Comparison of ENCODE assay signal across 8 cellular contexts in the genomic region with DNA sequence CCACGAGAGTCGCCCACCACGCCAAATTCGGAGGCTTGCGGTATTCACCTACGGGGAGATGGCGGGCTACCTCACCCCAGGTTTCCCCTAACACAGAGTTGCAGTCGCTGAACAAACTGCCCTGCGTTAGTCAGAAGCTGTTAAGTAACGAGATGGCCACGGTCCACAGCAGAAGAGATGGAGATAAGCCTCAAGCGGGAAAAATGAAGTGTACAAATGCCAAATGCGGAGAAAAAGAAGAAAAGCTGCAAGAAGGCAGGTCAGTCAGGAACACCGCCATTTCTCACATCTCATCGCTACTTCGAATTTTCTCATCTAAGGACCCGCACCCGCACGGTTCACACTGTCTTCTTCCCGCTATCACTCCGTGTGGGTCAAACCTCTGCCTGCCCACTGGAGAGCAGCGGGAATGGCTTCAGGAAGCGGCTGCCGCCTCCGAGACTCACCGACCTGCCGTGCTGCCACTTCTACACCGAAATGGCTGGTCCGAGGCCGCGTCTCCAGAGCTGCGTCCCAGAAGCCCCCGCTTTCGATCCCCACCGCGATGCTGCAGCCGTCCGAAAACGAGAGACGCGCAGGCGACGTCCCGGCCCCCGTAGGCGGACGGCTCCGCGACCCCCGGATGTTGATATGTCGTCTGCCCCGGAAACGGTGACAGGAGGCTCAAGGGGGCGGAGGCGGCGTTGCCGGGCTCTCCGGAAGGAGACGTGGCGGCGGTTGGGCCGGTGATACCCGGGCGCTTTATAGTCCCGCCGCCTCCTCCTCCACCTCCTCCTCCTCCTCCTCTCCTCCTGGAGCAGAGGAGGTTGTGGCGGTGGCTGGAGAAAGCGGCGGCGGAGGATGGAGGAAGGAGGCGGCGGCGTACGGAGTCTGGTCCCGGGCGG. TPM values are rescaled to one million over a fixed set of nuclear protein-coding genes. Genes with fewer than 3 reads are reported as not detected.
DNase-seq lines count a peak whose midpoint lies in the region; TF ChIP-seq lines count a peak whose summit lies in the region.

A gene with protein sequence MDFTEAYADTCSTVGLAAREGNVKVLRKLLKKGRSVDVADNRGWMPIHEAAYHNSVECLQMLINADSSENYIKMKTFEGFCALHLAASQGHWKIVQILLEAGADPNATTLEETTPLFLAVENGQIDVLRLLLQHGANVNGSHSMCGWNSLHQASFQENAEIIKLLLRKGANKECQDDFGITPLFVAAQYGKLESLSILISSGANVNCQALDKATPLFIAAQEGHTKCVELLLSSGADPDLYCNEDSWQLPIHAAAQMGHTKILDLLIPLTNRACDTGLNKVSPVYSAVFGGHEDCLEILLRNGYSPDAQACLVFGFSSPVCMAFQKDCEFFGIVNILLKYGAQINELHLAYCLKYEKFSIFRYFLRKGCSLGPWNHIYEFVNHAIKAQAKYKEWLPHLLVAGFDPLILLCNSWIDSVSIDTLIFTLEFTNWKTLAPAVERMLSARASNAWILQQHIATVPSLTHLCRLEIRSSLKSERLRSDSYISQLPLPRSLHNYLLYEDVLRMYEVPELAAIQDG (minus strand): TSS at position 583 of the 884 bp plus-strand sequence. CDS start 21,381 bp downstream, outside the sequence.
A gene with protein sequence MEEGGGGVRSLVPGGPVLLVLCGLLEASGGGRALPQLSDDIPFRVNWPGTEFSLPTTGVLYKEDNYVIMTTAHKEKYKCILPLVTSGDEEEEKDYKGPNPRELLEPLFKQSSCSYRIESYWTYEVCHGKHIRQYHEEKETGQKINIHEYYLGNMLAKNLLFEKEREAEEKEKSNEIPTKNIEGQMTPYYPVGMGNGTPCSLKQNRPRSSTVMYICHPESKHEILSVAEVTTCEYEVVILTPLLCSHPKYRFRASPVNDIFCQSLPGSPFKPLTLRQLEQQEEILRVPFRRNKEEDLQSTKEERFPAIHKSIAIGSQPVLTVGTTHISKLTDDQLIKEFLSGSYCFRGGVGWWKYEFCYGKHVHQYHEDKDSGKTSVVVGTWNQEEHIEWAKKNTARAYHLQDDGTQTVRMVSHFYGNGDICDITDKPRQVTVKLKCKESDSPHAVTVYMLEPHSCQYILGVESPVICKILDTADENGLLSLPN (plus strand): TSS at position 674 of the 884 bp plus-strand sequence. CDS start 167 bp downstream, at position 841.

- H3K4me1 ChIP-seq in SK-N-SH (ENCODE audit: control insufficient read depth in 1 of 2, insufficient read depth in 2 of 2, low read depth in 1 of 2, low read length in 1 of 2) (peaks cover 14% of the 10 kb centered on the region in 2 experiments; a peak in 3 of 4 replicates), suprapubic skin (peaks cover 41% of the 10 kb centered on the region)

- H3K36me3 ChIP-seq in GM06990 (ENCODE audit: control insufficient read depth, insufficient read depth, low read length) (peaks cover 2% of the 10 kb centered on the region; the same call in 1 of the 2 replicates), SK-N-SH (replicated peaks in 1 of 2; ENCODE audit: control insufficient read depth in 1 of 2, insufficient read depth in 2 of 2, low read length in 1 of 2) (peaks cover 0 to 9% of the 10 kb centered on the region in 2 experiments), suprapubic skin (no peaks in the 10 kb centered on the region)

- peak within 1 kb of the TSS; percentile 86 for H3K4me3 ChIP-seq in GM06990 (replicated peaks; ENCODE audit: low read depth, low read length)
- H3K4me3 ChIP-seq in SK-N-SH (ENCODE audit: low read depth in 2 of 2, low read length in 1 of 2) = peak within 1 kb of the TSS; percentile 88 to 98
- peak within 1 kb of the TSS; percentile 75 for H3K4me3 ChIP-seq in suprapubic skin

- no peak for TF ChIP-seq RAD21 in SK-N-SH (IDR thresholded peaks at IDR 0.05; ENCODE audit: low read length)

- peak within 1 kb of the TSS; percentile 86 for H2AFZ ChIP-seq in SK-N-SH (ENCODE audit: low read depth)

- peak within 1 kb of the TSS; percentile 89 for H3K27ac Mint-ChIP-seq in HFFc6

- no peaks in the 10 kb centered on the region; the same call in 1 of the 2 replicates for H3K9me2 ChIP-seq in SK-N-SH

- H3K9ac ChIP-seq in SK-N-SH = peak within 1 kb of the TSS; percentile 86

- H4K20me1 ChIP-seq in SK-N-SH (ENCODE audit: insufficient read depth) = peaks cover 11% of the 10 kb centered on the region; the same call in 1 of the 2 replicates

- peak within 1 kb of the TSS; percentile 98 for H3K4me3 Mint-ChIP-seq in HFFc6

- under 1% methylated on average over 29 of the region's 76 CpGs for WGBS in SK-N-SH (ENCODE audit: low lambda C conversion rate)
- WGBS in suprapubic skin = under 1% methylated on average over 56 of the region's 76 CpGs

- 0 out of 4 replicates have a peak, but pooled peaks of 1 of the 2 experiments have one; percentile 12 for TF ChIP-seq EP300 in SK-N-SH (IDR thresholded peaks at IDR 0.05; ENCODE audit: borderline replicate concordance in 1 of 2, low read depth in 1 of 2, low read length in 1 of 2)
- no peak for TF ChIP-seq EP300 in suprapubic skin (IDR thresholded peaks at IDR 0.05)

- H3K27ac ChIP-seq in SK-N-SH (ENCODE audit: low read depth in 2 of 2, low read length in 1 of 2) (peak within 1 kb of the TSS; percentile 81 to 89), suprapubic skin (peak within 1 kb of the TSS; percentile 83)

- H3K36me3 Mint-ChIP-seq in HFFc6 (ENCODE audit: low read depth) = peaks cover 13% of the 10 kb centered on the region

- H3K9me3 ChIP-seq in SK-N-SH (no peaks in the 10 kb centered on the region), suprapubic skin (no peaks in the 10 kb centered on the region)

- H3K4me1 Mint-ChIP-seq in HFFc6 (ENCODE audit: low read depth) = peaks cover 36% of the 10 kb centered on the region

- peaks cover 100% of the 10 kb centered on the region for H3K79me2 ChIP-seq in SK-N-SH (ENCODE audit: insufficient read depth)

- DNase-seq in GM06990 (ENCODE audit: extremely low read depth, insufficient read length) (peak; percentile 94), HFFc6 (peak; percentile 79), NAMALWA (ENCODE audit: low spot score) (peak; percentile 94), SK-N-SH (peak; percentile 94), globus pallidus (ENCODE audit: low spot score) (peak; percentile 86), occipital lobe (lab: John Stamatoyannopoulos, UW) (peak; percentile 88), suprapubic skin (ENCODE audit: low spot score in 2 of 2) (peak; percentile 91 to 94)
- peak; percentile 82 for DNase-seq in activated naive CD4-positive, alpha-beta T cell treated with anti-CD3 and anti-CD28 coated beads, Interleukin-2, amount 50 U/mL, for 16 hours

- no peak for TF ChIP-seq CTCF in GM06990 (IDR thresholded peaks at IDR 0.05; ENCODE audit: insufficient read depth, low read length, poor library complexity, severe bottlenecking)
- TF ChIP-seq CTCF in HFFc6 (IDR thresholded peaks at IDR 0.05) = no peak
- TF ChIP-seq CTCF in SK-N-SH (IDR thresholded peaks at IDR 0.05) = no peak
- TF ChIP-seq CTCF in suprapubic skin (IDR thresholded peaks at IDR 0.05) = no peak

- H3K4me2 ChIP-seq in SK-N-SH = peak within 1 kb of the TSS; percentile 85

- peaks cover 11% of the 10 kb centered on the region for H3F3A ChIP-seq in SK-N-SH (replicated peaks; ENCODE audit: insufficient read depth)

- POLR2A ChIA-PET in SK-N-SH (lab: Yijun Ruan, JAX) = interaction anchor here (2.2 kb wide), 1 partner anchor 19 kb away, joined by 20 read pairs; a partner anchor contains a TSS

- no peaks in the 10 kb centered on the region for H3K9me3 Mint-ChIP-seq in HFFc6

- H3K27me3 Mint-ChIP-seq in HFFc6 (ENCODE audit: insufficient read depth) = no peaks in the 10 kb centered on the region; the same call in none of the 2 replicates

- no peaks in the 10 kb centered on the region for H3K27me3 ChIP-seq in GM06990 (replicated peaks; ENCODE audit: control insufficient read depth, insufficient read depth, low read length)
- H3K27me3 ChIP-seq in SK-N-SH (ENCODE audit: insufficient read depth) = no peaks in the 10 kb centered on the region
- H3K27me3 ChIP-seq in suprapubic skin = no peaks in the 10 kb centered on the region

- TF ChIP-seq POLR2A in suprapubic skin (IDR thresholded peaks at IDR 0.05) = peak; percentile 35 to 52

- CTCF ChIA-PET in SK-N-SH (lab: Yijun Ruan, JAX) = interaction anchor here (0.9 to 1.2 kb wide), 2 partner anchors 12 to 19 kb away, joined by 3 to 4 read pairs; a partner anchor contains a TSS

TF ChIP-seq in SK-N-SH, 30 proteins besides CTCF, POLR2A, EP300 and RAD21 (continues in another document):
- TF ChIP-seq MEF2A (IDR thresholded peaks at IDR 0.05; ENCODE audit: borderline replicate concordance, low read depth) (no peak), EZH2phosphoT487 (IDR thresholded peaks at IDR 0.05; ENCODE audit: borderline replicate concordance, low read depth) (no peak), NFIC (IDR thresholded peaks at IDR 0.05; ENCODE audit: borderline replicate concordance) (peak; percentile 7; the same call in 1 of the 2 replicates), RCOR1 (IDR thresholded peaks at IDR 0.05; ENCODE audit: low read length) (peak; percentile 38; the same call in 1 of the 2 replicates)
- TF ChIP-seq, protein P1, sequence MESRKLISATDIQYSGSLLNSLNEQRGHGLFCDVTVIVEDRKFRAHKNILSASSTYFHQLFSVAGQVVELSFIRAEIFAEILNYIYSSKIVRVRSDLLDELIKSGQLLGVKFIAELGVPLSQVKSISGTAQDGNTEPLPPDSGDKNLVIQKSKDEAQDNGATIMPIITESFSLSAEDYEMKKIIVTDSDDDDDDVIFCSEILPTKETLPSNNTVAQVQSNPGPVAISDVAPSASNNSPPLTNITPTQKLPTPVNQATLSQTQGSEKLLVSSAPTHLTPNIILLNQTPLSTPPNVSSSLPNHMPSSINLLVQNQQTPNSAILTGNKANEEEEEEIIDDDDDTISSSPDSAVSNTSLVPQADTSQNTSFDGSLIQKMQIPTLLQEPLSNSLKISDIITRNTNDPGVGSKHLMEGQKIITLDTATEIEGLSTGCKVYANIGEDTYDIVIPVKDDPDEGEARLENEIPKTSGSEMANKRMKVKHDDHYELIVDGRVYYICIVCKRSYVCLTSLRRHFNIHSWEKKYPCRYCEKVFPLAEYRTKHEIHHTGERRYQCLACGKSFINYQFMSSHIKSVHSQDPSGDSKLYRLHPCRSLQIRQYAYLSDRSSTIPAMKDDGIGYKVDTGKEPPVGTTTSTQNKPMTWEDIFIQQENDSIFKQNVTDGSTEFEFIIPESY (IDR thresholded peaks at IDR 0.05; ENCODE audit: borderline replicate concordance, low read depth) = peak; percentile 82

RNA-seq across cellular contexts. Expression of the first gene that starts in this region (rescaled TPM):
- 10 to 100 TPM; 15.7 to 22.0 (median 17.3) TPM for total RNA-seq in HFFc6 (2021; fragmentation: NEBNext Ultra II Directional; extraction: Animal tissue kit (Norgen Biotek cat#: 25700))
- 16.2 and 23.3 TPM in 2 replicates for polyA plus RNA-seq in SK-N-SH (2012; rRNA removed)
- polyA plus RNA-seq in SK-N-SH (2012; cell fraction: cytosol; rRNA removed) = 21.5 and 21.9 TPM in 2 replicates
- 13.1 and 32.5 TPM in 2 replicates for polyA plus RNA-seq in SK-N-SH (2012; cell fraction: nucleus; rRNA removed)
- total RNA-seq in occipital lobe (130 TPM), suprapubic skin (10 to 100 TPM in 3 of 4 donors, 1 to 10 TPM in 1; 9.8 to 28.8 (median 12.6) TPM)

RNA-seq across cellular contexts. Expression of the second gene that starts in this region (rescaled TPM):
- 100 to 1,000 TPM in 1 of 6 experiments, 10 to 100 TPM in 5; 86.0 to 102 (median 93.7) TPM for total RNA-seq in HFFc6 (2021; fragmentation: NEBNext Ultra II Directional; extraction: Animal tissue kit (Norgen Biotek cat#: 25700))
- 59.8 and 61.7 TPM in 2 replicates for polyA plus RNA-seq in SK-N-SH (2012; rRNA removed)
- polyA plus RNA-seq in SK-N-SH (2012; cell fraction: cytosol; rRNA removed) = 71.1 and 82.5 TPM in 2 replicates
- polyA plus RNA-seq in SK-N-SH (2012; cell fraction: nucleus; rRNA removed) = 22.7 and 31.4 TPM in 2 replicates
- total RNA-seq in occipital lobe (62.5 TPM), suprapubic skin (10 to 100 TPM; 30.9 to 86.1 (median 36.5) TPM)

Comparison
In these comparisons a context has a peak if more than half of its experiments do, and no peak if none do; other contexts are left out.
1. Peak in every context shown above with its lines: DNase-seq, H3K4me3 ChIP-seq and H3K27ac ChIP-seq.